In genomic region chr2:208783184-208783583, GRCh38 we compare ENCODE assay signal across 15 cellular contexts.
DNase-seq lines count a peak whose midpoint lies in the region; ATAC-seq and TF ChIP-seq lines count a peak whose summit lies in the region.
"Had no signal": no experiment of that assay in that cellular context is flagged by ENCODE, and none has a peak within 500 bp of the region (broad histone marks: within the 10 kb centered on the region; RNA-seq: fewer than 3 reads in every experiment).

No MANE protein-coding gene starts in this region.

- no peak overlapping the region for H3T11ph ChIP-seq in H9 (ENCODE audit: low read length)

- H3K4me1 ChIP-seq in H9 (ENCODE audit: insufficient read depth, low read length) = no peaks in the 10 kb centered on the region
- H3K4me1 ChIP-seq in OCI-LY1 (ENCODE audit: insufficient read depth, low read length, severe bottlenecking) = no peaks in the 10 kb centered on the region
- H3K4me1 ChIP-seq in left lung = no peaks in the 10 kb centered on the region
- H3K4me1 ChIP-seq: BLaER1 had no signal

- H3K23me2 ChIP-seq in H9 (ENCODE audit: insufficient read length, low read depth, low read length, poor library complexity, severe bottlenecking) = no peaks in the 10 kb centered on the region

- H3K9me3 Mint-ChIP-seq in Calu3 (ENCODE audit: low read depth, unreplicated experiment) (peaks cover 2% of the 10 kb centered on the region), H9 (peaks cover 19 to 20% of the 10 kb centered on the region in 2 experiments)

- H3K4me1 Mint-ChIP-seq in Calu3 (ENCODE audit: low read depth, unreplicated experiment) = no peaks in the 10 kb centered on the region
- no peaks in the 10 kb centered on the region for H3K4me1 Mint-ChIP-seq in H9
- H3K4me1 Mint-ChIP-seq: IgD-negative memory B cell had no signal

- no peak overlapping the region for H4K91ac ChIP-seq in H9 (ENCODE audit: insufficient read length, low read depth, low read length)

- H3K27ac ChIP-seq in H9 (ENCODE audit: insufficient read length, low read depth, low read length) = no peak overlapping the region
- H3K27ac ChIP-seq in OCI-LY1 (ENCODE audit: low read depth, low read length, poor library complexity, severe bottlenecking) = no peak overlapping the region
- no peak overlapping the region for H3K27ac ChIP-seq in left lung
- H3K27ac ChIP-seq: BLaER1 had no signal

- H3K4ac ChIP-seq in H9 (ENCODE audit: low read depth, low read length) = no peak overlapping the region

- no peak overlapping the region for H2BK120ac ChIP-seq in H9 (ENCODE audit: low read depth, low read length, poor library complexity, severe bottlenecking)

- intact Hi-C loops in Calu3 (cut with micrococcal nuclease; ENCODE audit: unreplicated experiment) = loop anchor here (1.0 to 2.0 kb wide), 2 partner anchors 316 to 375 kb away; no protein-coding TSS in a partner anchor
- intact Hi-C loops in left lung (cut with DNase I) = no loop called here

- H2AFZ ChIP-seq in H9 (ENCODE audit: low read length) (no peak overlapping the region), OCI-LY1 (ENCODE audit: low read length) (no peak overlapping the region)

- H3K18ac ChIP-seq in H9 (ENCODE audit: insufficient read length, low read depth, low read length) = no peak overlapping the region

- no peaks in the 10 kb centered on the region for H3K27me3 Mint-ChIP-seq in Calu3 (ENCODE audit: unreplicated experiment)
- no peaks in the 10 kb centered on the region for H3K27me3 Mint-ChIP-seq in H9 (ENCODE audit: low read depth)
- H3K27me3 Mint-ChIP-seq: IgD-negative memory B cell had no signal

- H4K5ac ChIP-seq in H9 (ENCODE audit: insufficient read length, low read depth, low read length) = no peak overlapping the region

- H2AK5ac ChIP-seq in H9 (ENCODE audit: insufficient read length, low read length) = no peak overlapping the region

- H3K27me3 ChIP-seq in H9 (ENCODE audit: insufficient read depth, low read length) (no peaks in the 10 kb centered on the region), OCI-LY1 (ENCODE audit: insufficient read depth, low read length) (no peaks in the 10 kb centered on the region), left lung (no peaks in the 10 kb centered on the region)
- H3K27me3 ChIP-seq: BLaER1 had no signal

- no peaks in the 10 kb centered on the region for H3K36me3 ChIP-seq in OCI-LY1 (ENCODE audit: insufficient read depth, low read length)
- H3K36me3 ChIP-seq in left lung = no peaks in the 10 kb centered on the region
- H3K36me3 ChIP-seq: BLaER1 had no signal

- no peaks in the 10 kb centered on the region for H3K79me1 ChIP-seq in H9 (ENCODE audit: insufficient read depth, low read depth, low read length, poor library complexity, severe bottlenecking)

- no peak overlapping the region for H3K4me2 ChIP-seq in H9 (ENCODE audit: insufficient read depth, insufficient read length, low read length)
- H3K4me2 ChIP-seq in OCI-LY1 (ENCODE audit: low read length) = no peak overlapping the region
- H3K4me2 ChIP-seq: BLaER1 had no signal

- H3K23ac ChIP-seq in H9 (ENCODE audit: insufficient read length, low read depth, low read length) = no peak overlapping the region

- H3K36me3 Mint-ChIP-seq in Calu3 (ENCODE audit: insufficient read depth, unreplicated experiment) (no peaks in the 10 kb centered on the region), H9 (ENCODE audit: insufficient read depth in 1 of 3, low read depth in 3 of 3) (peaks cover 13 to 20% (median 15%) of the 10 kb centered on the region in 3 experiments)

- H2BK5ac ChIP-seq in H9 (ENCODE audit: insufficient read length, low read length) = no peak overlapping the region

- no peak overlapping the region for H3K4me3 ChIP-seq in OCI-LY1 (ENCODE audit: low read depth, low read length, poor library complexity, severe bottlenecking)
- no peak overlapping the region for H3K4me3 ChIP-seq in left lung
- H3K4me3 ChIP-seq: BLaER1 had no signal

- no peak overlapping the region for H3K4me3 Mint-ChIP-seq in Calu3 (ENCODE audit: low read depth, unreplicated experiment)
- no peak overlapping the region for H3K4me3 Mint-ChIP-seq in H9
- H3K4me3 Mint-ChIP-seq: IgD-negative memory B cell had no signal

- no peak overlapping the region for H3K27ac Mint-ChIP-seq in Calu3 (ENCODE audit: unreplicated experiment)
- H3K27ac Mint-ChIP-seq in H9 = no peak overlapping the region
- H3K27ac Mint-ChIP-seq: IgD-negative memory B cell had no signal

- no peak overlapping the region for H3K56ac ChIP-seq in H9 (ENCODE audit: insufficient read length, low read depth, low read length)

- peak; percentile 11 for DNase-seq in Calu3
- no peak for DNase-seq in H9
- no peak for DNase-seq in left lung
- no peak for DNase-seq in activated naive CD4-positive, alpha-beta T cell treated with Interleukin-2 at 50 U/mL for 16 hours
- DNase-seq: anterior cingulate cortex; dermis blood vessel endothelial cell; NCI-H146; NK-92 treated with Interleukin-12 subunit alpha and Interleukin-12 subunit beta, amount 100 ng/mL, for 24 hours; stimulated activated CD4-positive, alpha-beta T cell treated with anti-CD3 and anti-CD28 coated beads, Interleukin-15, amount 100 ng/mL, for 24 hours had no signal

- no peak overlapping the region for H2BK20ac ChIP-seq in H9 (ENCODE audit: low read depth, low read length, poor library complexity, severe bottlenecking)

- no peaks in the 10 kb centered on the region for H3K79me2 ChIP-seq in H9 (ENCODE audit: insufficient read depth, low read length)
- H3K79me2 ChIP-seq in OCI-LY1 (ENCODE audit: insufficient read depth, low read length) = no peaks in the 10 kb centered on the region

- no TSS peak for BruUV-seq in Calu3 (replicated peaks; lab: Mats Ljungman, UMichigan)

- CTCF ChIA-PET in Calu3 (lab: Charles Lee) = interaction anchor here (1.0 kb wide), 1 partner anchor 317 kb away, joined by 7 read pairs; no protein-coding TSS in a partner anchor

- H3K9ac ChIP-seq in H9 (ENCODE audit: extremely low read depth, insufficient read length, low read length) (no peak overlapping the region), OCI-LY1 (ENCODE audit: low read length) (no peak overlapping the region)
- H3K9ac ChIP-seq: BLaER1 had no signal

- no peaks in the 10 kb centered on the region for H3K9me2 ChIP-seq in OCI-LY1 (ENCODE audit: low read depth, low read length)

- H4K20me1 ChIP-seq in H9 (ENCODE audit: control insufficient read depth, insufficient read depth, insufficient read length) = no peaks in the 10 kb centered on the region
- no peaks in the 10 kb centered on the region for H4K20me1 ChIP-seq in OCI-LY1 (ENCODE audit: insufficient read depth, low read length)
- H4K20me1 ChIP-seq: BLaER1 had no signal

- H3K14ac ChIP-seq in H9 (ENCODE audit: insufficient read depth, low read length) = no peak overlapping the region

- H3K9me3 ChIP-seq in H9 (ENCODE audit: control insufficient read depth, low read depth, low read length) (no peaks in the 10 kb centered on the region), OCI-LY1 (ENCODE audit: low read length) (no peaks in the 10 kb centered on the region), left lung (peaks cover 0 to 3% of the 10 kb centered on the region in 2 donors)
- H3K9me3 ChIP-seq: BLaER1 had no signal

- ATAC-seq in left lung (peak; percentile 61), HG03135 (IDR thresholded peaks at IDR 0.05; ENCODE audit: unreplicated experiment) (no peak), HG02970 (IDR thresholded peaks at IDR 0.05; ENCODE audit: low FRiP score, unreplicated experiment) (no peak)
- ATAC-seq: left lobe of liver had no signal

- H4K8ac ChIP-seq in H9 (replicated peaks; ENCODE audit: insufficient read length, low read depth, low read length) = no peak overlapping the region

- TF ChIP-seq CTCF in Calu3 (IDR thresholded peaks at IDR 0.05; ENCODE audit: unreplicated experiment) (no peak), H9 (conservative IDR thresholded peaks at IDR 0.05) (peak; percentile 51), OCI-LY1 (IDR thresholded peaks at IDR 0.05; ENCODE audit: low read length) (peak; percentile 13; the same call in 1 of the 2 replicates), left lung (IDR thresholded peaks at IDR 0.05) (no peak)

- H2BK12ac ChIP-seq in H9 (ENCODE audit: insufficient read length, low read depth, low read length) = no peak overlapping the region

- H2BK15ac ChIP-seq in H9 (ENCODE audit: low read depth, low read length) = no peak overlapping the region

- no peaks in the 10 kb centered on the region for H3F3A ChIP-seq in OCI-LY1 (ENCODE audit: insufficient read depth, low read length)

Comparison
In these comparisons a context has a peak if more than half of its experiments do, and no peak if none do; other contexts are left out.
1. CTCF ChIP-seq: peak in H9 (single experiment) and OCI-LY1 (single experiment); none in Calu3 (single experiment) and left lung (0 of 2).